In genomic region chr21:39105341-39105765, GRCh38 we compare ENCODE assay signal across 17 cellular contexts.
DNase-seq lines count a peak whose midpoint lies in the region; ATAC-seq and TF ChIP-seq lines count a peak whose summit lies in the region.
"Had no signal": no experiment of that assay in that cellular context is flagged by ENCODE, and none has a peak within 500 bp of the region (broad histone marks: within the 10 kb centered on the region; RNA-seq: fewer than 3 reads in every experiment).

No MANE protein-coding gene starts in this region.

- no peaks in the 10 kb centered on the region for H4K20me1 ChIP-seq in fibroblast of lung (ENCODE audit: control insufficient read depth, extremely low read depth, insufficient read depth, low read length)

- H3K4me3 ChIP-seq in fibroblast of lung (replicated peaks in 1 of 4; ENCODE audit: control extremely low read depth in 1 of 4, insufficient read depth in 1 of 4, low read depth in 3 of 4, low read length in 4 of 4), result no peak overlapping the region
- H3K4me3 ChIP-seq: SJSA1 had no signal

- no peak overlapping the region for H3K9ac ChIP-seq in fibroblast of lung (ENCODE audit: insufficient read depth, low read length)

- H3K36me3 ChIP-seq in fibroblast of lung (ENCODE audit: control insufficient read depth, insufficient read depth, low read length), result no peaks in the 10 kb centered on the region
- H3K36me3 ChIP-seq: SJSA1, WERI-Rb-1 had no signal

- no peaks in the 10 kb centered on the region for H3K79me2 ChIP-seq in fibroblast of lung (ENCODE audit: control insufficient read depth, insufficient read depth, low read length)

- DNase-seq in HFFc6 (no peak), NOMO-1 treated with dmso at 0.1 percent for 144 hours (lab: John Stamatoyannopoulos, UW; ENCODE audit: unreplicated experiment) (peak; percentile 58), fibroblast of lung (ENCODE audit: low read depth in 2 of 2) (peak in 1 of 2 donors; percentile 51), sciatic nerve (ENCODE audit: low spot score) (no peak), NCI-H446 (lab: John Stamatoyannopoulos, UW) (no peak), posterior cingulate gyrus (no peak)
- DNase-seq in stimulated activated CD4-positive, alpha-beta T cell treated with anti-CD3 and anti-CD28 coated beads, Interleukin-12 subunit alpha, Interleukin-12 subunit beta, amount 100 ng/mL, for 4 hours, result no peak
- DNase-seq: activated naive CD8-positive, alpha-beta T cell treated with anti-CD3 and anti-CD28 coated beads for 36 hours; CD4-positive, alpha-beta memory T cell; GDM1; NCI-H1417 treated with DMSO at 0.1 percent for 48 hours; NCI-H510A; stimulated activated CD4-positive, alpha-beta T cell treated with anti-CD3 and anti-CD28 coated beads, Interleukin-4, amount 100 ng/mL, for 24 hours; stimulated activated naive CD8-positive, alpha-beta T cell treated with anti-CD3 and anti-CD28 coated beads, Interleukin-15, Interleukin-2, amounts not matched to agents 100 U/mL and 50 U/mL, for 24 hours; WERI-Rb-1 had no signal

- TF ChIP-seq CTCF in HFFc6 (IDR thresholded peaks at IDR 0.05) (no peak), fibroblast of lung (conservative IDR thresholded peaks at IDR 0.05 in 1 of 2, IDR thresholded peaks at IDR 0.05 in 1 of 2; ENCODE audit: low read depth in 1 of 2, low read length in 2 of 2) (no peak)

- H3K27ac Mint-ChIP-seq in HFFc6, result peak overlapping the region; percentile 94
- H3K27ac Mint-ChIP-seq: activated naive CD8-positive, alpha-beta T cell treated with anti-CD3 and anti-CD28 coated beads for 36 hours; CD4-positive, alpha-beta memory T cell had no signal

- H3K27me3 ChIP-seq in fibroblast of lung (ENCODE audit: control insufficient read depth, insufficient read depth, low read length), result no peaks in the 10 kb centered on the region
- H3K27me3 ChIP-seq: SJSA1 had no signal

- peaks cover 4% of the 10 kb centered on the region for H3K4me1 ChIP-seq in fibroblast of lung (ENCODE audit: control insufficient read depth, extremely low read depth, insufficient read depth, low read length)

- intact Hi-C loops in sciatic nerve (cut with DNase I), result no loop called here
- intact Hi-C loops in posterior cingulate gyrus (cut with DNase I), result no loop called here

- ATAC-seq in sciatic nerve, result peak; percentile 9
- no peak for ATAC-seq in HG02884 (IDR thresholded peaks at IDR 0.05; ENCODE audit: unreplicated experiment)
- ATAC-seq: stimulated activated naive CD8-positive, alpha-beta T cell treated with anti-CD3 and anti-CD28 coated beads, Interleukin-15, Interleukin-2, amounts not matched to agents 100 U/mL and 50 U/mL, for 24 hours had no signal

- no peak overlapping the region for H3K4me3 Mint-ChIP-seq in HFFc6
- H3K4me3 Mint-ChIP-seq: activated naive CD8-positive, alpha-beta T cell treated with anti-CD3 and anti-CD28 coated beads for 36 hours; CD4-positive, alpha-beta memory T cell had no signal

- H3K27me3 Mint-ChIP-seq in HFFc6 (ENCODE audit: insufficient read depth), result peaks cover 8% of the 10 kb centered on the region
- H3K27me3 Mint-ChIP-seq: activated naive CD8-positive, alpha-beta T cell treated with anti-CD3 and anti-CD28 coated beads for 36 hours had no signal

- peak overlapping the region; percentile 29 for H3K27ac ChIP-seq in fibroblast of lung (ENCODE audit: insufficient read depth, low read length)
- H3K27ac ChIP-seq: SJSA1, WERI-Rb-1 had no signal

- no peak overlapping the region for H3K4me2 ChIP-seq in fibroblast of lung (ENCODE audit: extremely low read depth, insufficient read depth, low read length)

- no peaks in the 10 kb centered on the region; the same call in 1 of the 2 replicates for H3K9me3 Mint-ChIP-seq in HFFc6
- H3K9me3 Mint-ChIP-seq: activated naive CD8-positive, alpha-beta T cell treated with anti-CD3 and anti-CD28 coated beads for 36 hours; CD4-positive, alpha-beta memory T cell had no signal

- no peak overlapping the region for H2AFZ ChIP-seq in fibroblast of lung (ENCODE audit: low read length)

- no peaks in the 10 kb centered on the region for H3K9me3 ChIP-seq in fibroblast of lung (ENCODE audit: control insufficient read depth, insufficient read depth, low read depth, low read length)
- H3K9me3 ChIP-seq: SJSA1 had no signal

- peaks cover 28% of the 10 kb centered on the region for H3K4me1 Mint-ChIP-seq in HFFc6 (ENCODE audit: low read depth)
- H3K4me1 Mint-ChIP-seq: activated naive CD8-positive, alpha-beta T cell treated with anti-CD3 and anti-CD28 coated beads for 36 hours; CD4-positive, alpha-beta memory T cell had no signal

- no peaks in the 10 kb centered on the region for H3K36me3 Mint-ChIP-seq in HFFc6 (ENCODE audit: low read depth)
- H3K36me3 Mint-ChIP-seq: activated naive CD8-positive, alpha-beta T cell treated with anti-CD3 and anti-CD28 coated beads for 36 hours; CD4-positive, alpha-beta memory T cell had no signal
